Comparison of ENCODE assay signal across 8 cellular contexts in the genomic region with DNA sequence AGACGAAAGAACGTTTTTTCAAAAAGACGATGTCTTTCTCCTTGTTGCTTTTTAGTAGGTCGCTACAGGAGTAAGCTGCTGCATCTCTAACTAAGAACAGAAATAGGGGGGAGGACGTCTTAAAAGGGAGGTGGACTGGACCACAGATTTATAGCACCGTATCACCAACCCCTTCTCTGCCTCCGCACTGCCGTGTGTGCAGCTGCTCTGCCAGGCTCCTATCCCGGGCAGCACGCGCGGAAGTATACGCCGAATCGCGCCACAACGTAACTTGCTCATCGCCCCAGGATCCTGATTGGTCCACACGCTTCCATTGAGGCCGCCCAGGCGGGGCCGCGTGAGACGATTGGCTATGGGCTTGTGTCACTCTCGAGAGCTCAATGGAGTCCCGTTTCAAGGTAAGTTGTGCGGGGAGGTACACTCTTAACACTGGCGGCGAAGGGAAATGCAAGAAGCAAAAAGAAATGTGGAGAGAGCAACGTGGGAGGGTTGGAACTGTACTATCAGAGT. TPM values are rescaled to one million over a fixed set of nuclear protein-coding genes. Genes with fewer than 3 reads are reported as not detected.
DNase-seq lines count a peak whose midpoint lies in the region; ATAC-seq, FAIRE-seq and TF ChIP-seq lines count a peak whose summit lies in the region.

A gene (minus strand): TSS at position 121 of the 510 bp plus-strand sequence. CDS start 64,006 bp downstream, outside the sequence.

- ATAC-seq in HG03097 (IDR thresholded peaks at IDR 0.05; ENCODE audit: low FRiP score, unreplicated experiment) (peak; percentile 61), GM21390 (IDR thresholded peaks at IDR 0.05; ENCODE audit: unreplicated experiment) (no peak)

- peak; percentile 83 for DNase-seq in AG08396 (ENCODE audit: low spot score)
- DNase-seq in T1000 (lab: John Stamatoyannopoulos, UW): peak; percentile 95
- peak; percentile 86 to 100 (median 96) for DNase-seq in dorsolateral prefrontal cortex
- DNase-seq in kidney: peak; percentile 92
- DNase-seq in smooth muscle cell of the brain vasculature (ENCODE audit: low read depth, low spot score): peak; percentile 26
- no peak for DNase-seq in GM10248 (ENCODE audit: extremely low spot score)

- H3K9me3 ChIP-seq in kidney (ENCODE audit: control insufficient read depth in 1 of 2, low read length in 2 of 2): peaks cover 0 to 5% of the 10 kb centered on the region in 2 donors

- H3K4me3 ChIP-seq in dorsolateral prefrontal cortex: peak within 1 kb of the TSS; percentile 39 to 76 (median 62)
- peak within 1 kb of the TSS; percentile 50 to 61 for H3K4me3 ChIP-seq in kidney (ENCODE audit: low read length in 2 of 2)

- H3K9ac ChIP-seq in kidney (ENCODE audit: low read length in 2 of 2): no peak within 1 kb of the TSS

- POLR2A ChIA-PET in GM10248 (lab: Yijun Ruan, JAX): no interaction called here

- CTCF ChIA-PET in GM10248 (lab: Yijun Ruan, JAX): interaction anchor here (1.6 kb wide), 1 partner anchor 10 kb away, joined by 4 read pairs; no protein-coding TSS in a partner anchor

- no peak for FAIRE-seq in kidney (lab: Jason Lieb, UNC)

- peak in 1 of 56 donors; percentile 17 for TF ChIP-seq CTCF in dorsolateral prefrontal cortex (IDR thresholded peaks at IDR 0.05 in 54 of 56, conservative IDR thresholded peaks at IDR 0.05 in 2 of 56; ENCODE audit: low read depth in 1 of 56, partially characterized antibody in 56 of 56)
- no peak for TF ChIP-seq CTCF in kidney (IDR thresholded peaks at IDR 0.05; ENCODE audit: borderline replicate concordance, extremely low read depth, insufficient read depth)
- TF ChIP-seq CTCF in GM10248 (IDR thresholded peaks at IDR 0.05; ENCODE audit: control extremely low read depth, extremely low read depth, low read depth, missing control alignments): no peak

- intact Hi-C loops in dorsolateral prefrontal cortex (cut with DNase I) (loop anchor here in 1 of 2 donors (10.0 kb wide), 1 partner anchor 141 kb away; no protein-coding TSS in a partner anchor), kidney (cut with DNase I) (no loop called here)

- H3K27ac ChIP-seq in dorsolateral prefrontal cortex (peak within 1 kb of the TSS in 43 of 59 donors; percentile 0 to 78 (median 55)), kidney (ENCODE audit: low read depth in 2 of 2, low read length in 2 of 2) (no peak within 1 kb of the TSS)

- peaks cover 0 to 92% (median 51%) of the 10 kb centered on the region in 45 donors for H3K27me3 ChIP-seq in dorsolateral prefrontal cortex

- no peaks in the 10 kb centered on the region for H3K36me3 ChIP-seq in kidney (ENCODE audit: control insufficient read depth in 1 of 2, insufficient read depth in 2 of 2, low read length in 2 of 2)

- H3K4me1 ChIP-seq in kidney (ENCODE audit: control insufficient read depth in 1 of 2, insufficient read depth in 1 of 2, low read depth in 1 of 2, low read length in 2 of 2): peaks cover 0 to 4% of the 10 kb centered on the region in 2 donors

RNA-seq across cellular contexts. Expression of the gene that starts here (rescaled TPM):
- total RNA-seq in dorsolateral prefrontal cortex: 100 to 1,000 TPM in 48 of 120 experiments, 10 to 100 TPM in 72; 26.6 to 136 (median 93.2) TPM
- total RNA-seq in kidney: 0.35 TPM
- 0.19 TPM for polyA plus RNA-seq in kidney (ENCODE audit: insufficient read depth, low read depth, low replicate concordance)

Comparison
In these comparisons a context has a peak if more than half of its experiments do, and no peak if none do; other contexts are left out.
1. RNA of the gene that starts here (total RNA-seq): 26.6 to 136 TPM in dorsolateral prefrontal cortex; 0.35 TPM in kidney (single experiment); every median in the first group is over 10 times any median in the second.
2. Peak in DNase-seq and H3K4me3 ChIP-seq in kidney; RNA of the gene not detected or under 1 TPM.
3. H3K27ac ChIP-seq: peak in dorsolateral prefrontal cortex (43 of 59); none in kidney (0 of 2).